ENCODE assay signal across 21 cellular contexts in the genomic region with DNA sequence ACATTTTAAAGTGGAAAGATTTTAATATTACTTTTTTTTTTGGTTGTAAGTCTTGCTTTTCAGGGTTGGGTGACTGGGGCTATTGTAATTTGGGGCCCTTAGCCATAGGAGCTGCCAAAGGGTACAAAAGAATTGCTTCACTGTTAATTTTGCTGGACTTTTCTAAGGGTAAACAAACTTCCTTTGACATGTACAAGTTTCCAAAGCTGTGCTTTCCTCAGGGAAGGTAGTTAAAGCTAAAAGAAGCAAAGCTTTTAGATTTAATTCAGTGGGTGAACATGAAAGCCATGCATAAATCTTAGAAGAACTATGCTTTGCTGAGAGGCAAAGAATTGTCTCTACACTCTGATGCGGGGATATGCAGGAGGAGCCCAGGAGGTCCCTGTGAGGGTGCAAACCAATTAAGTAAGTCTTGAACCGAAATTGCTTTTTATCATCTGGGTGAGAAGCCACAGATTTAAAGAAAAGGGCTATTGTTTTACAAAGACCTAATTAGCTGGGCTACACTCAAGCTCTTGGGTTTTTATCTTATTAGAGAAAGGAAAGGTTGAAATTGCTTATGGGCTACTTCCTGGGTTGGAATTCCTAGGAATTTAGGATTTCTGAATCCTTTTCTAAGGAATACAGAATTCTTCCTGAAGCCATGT.
DNase-seq lines count a peak whose midpoint lies in the region; ATAC-seq, FAIRE-seq and TF ChIP-seq lines count a peak whose summit lies in the region.
"Had no signal": no experiment of that assay in that cellular context is flagged by ENCODE, and none has a peak within 500 bp of the region (broad histone marks: within the 10 kb centered on the region; RNA-seq: fewer than 3 reads in every experiment).

No MANE protein-coding gene starts in this region.

- no peaks in the 10 kb centered on the region for H4K20me1 ChIP-seq in astrocyte (ENCODE audit: insufficient read depth, low read length)

- H3K9me3 Mint-ChIP-seq in astrocyte (ENCODE audit: unreplicated experiment) = no peaks in the 10 kb centered on the region
- H3K9me3 Mint-ChIP-seq: activated B cell treated with CpG ODN at 0.5 μM for 24 hours; activated CD8-positive, alpha-beta T cell treated with anti-CD3 and anti-CD28 coated beads for 36 hours; activated naive CD8-positive, alpha-beta T cell treated with anti-CD3 and anti-CD28 coated beads, Interleukin-2, amount 10 ng/mL, durations not matched to agents 7 days and 5 days had no signal

- no peaks in the 10 kb centered on the region for H3K9me3 ChIP-seq in astrocyte (ENCODE audit: insufficient read depth, low read depth, low read length)
- no peaks in the 10 kb centered on the region for H3K9me3 ChIP-seq in iPS-18a (ENCODE audit: control insufficient read depth, low read depth, low read length)
- H3K9me3 ChIP-seq in Peyer's patch = no peaks in the 10 kb centered on the region
- H3K9me3 ChIP-seq: pancreas, upper lobe of left lung had no signal

- no peak for FAIRE-seq in astrocyte (lab: Jason Lieb, UNC)
- FAIRE-seq: pancreas had no signal

- peak overlapping the region; percentile 58 for H3K27ac Mint-ChIP-seq in astrocyte (ENCODE audit: unreplicated experiment)
- H3K27ac Mint-ChIP-seq: activated B cell treated with CpG ODN at 0.5 μM for 24 hours; activated CD8-positive, alpha-beta T cell treated with anti-CD3 and anti-CD28 coated beads for 36 hours; activated naive CD8-positive, alpha-beta T cell treated with anti-CD3 and anti-CD28 coated beads, Interleukin-2, amount 10 ng/mL, durations not matched to agents 7 days and 5 days; effector memory CD8-positive, alpha-beta T cell; T-helper 17 cell had no signal

- no peak overlapping the region for H3K4me2 ChIP-seq in astrocyte (ENCODE audit: low read length)

- no peaks in the 10 kb centered on the region for H3K36me3 Mint-ChIP-seq in astrocyte (ENCODE audit: low read depth, unreplicated experiment)
- H3K36me3 Mint-ChIP-seq: activated naive CD8-positive, alpha-beta T cell treated with anti-CD3 and anti-CD28 coated beads, Interleukin-2, amount 10 ng/mL, durations not matched to agents 7 days and 5 days had no signal

- no peaks in the 10 kb centered on the region for H3K27me3 Mint-ChIP-seq in astrocyte (ENCODE audit: low read depth, unreplicated experiment)
- H3K27me3 Mint-ChIP-seq: activated B cell treated with CpG ODN at 0.5 μM for 24 hours; activated naive CD8-positive, alpha-beta T cell treated with anti-CD3 and anti-CD28 coated beads, Interleukin-2, amount 10 ng/mL, durations not matched to agents 7 days and 5 days; effector memory CD8-positive, alpha-beta T cell had no signal

- ATAC-seq in GM18868 (IDR thresholded peaks at IDR 0.05; ENCODE audit: unreplicated experiment) (peak; percentile 32), GM18502 (IDR thresholded peaks at IDR 0.05; ENCODE audit: poor library complexity, unreplicated experiment) (no peak), GM18519 (IDR thresholded peaks at IDR 0.05; ENCODE audit: low FRiP score, unreplicated experiment) (no peak)
- ATAC-seq: activated CD8-positive, alpha-beta T cell treated with anti-CD3 and anti-CD28 coated beads for 36 hours; effector memory CD8-positive, alpha-beta T cell; left cardiac atrium; pancreas; Right ventricle myocardium inferior; T-helper 17 cell had no signal

- DNase-seq in astrocyte (ENCODE audit: low read depth) (no peak), putamen (ENCODE audit: low spot score) (peak; percentile 49), NCI-H524 (lab: John Stamatoyannopoulos, UW) (no peak), Peyer's patch (no peak)
- DNase-seq: ACHN; activated B cell treated with CpG ODN at 0.5 μM for 24 hours; activated CD8-positive, alpha-beta T cell treated with anti-CD3 and anti-CD28 coated beads for 36 hours; activated naive CD8-positive, alpha-beta T cell treated with anti-CD3 and anti-CD28 coated beads, Interleukin-2, amount 10 ng/mL, durations not matched to agents 7 days and 5 days; effector memory CD8-positive, alpha-beta T cell; left cardiac atrium; NCI-H1436 treated with DMSO at 0.1 percent for 48 hours; NCI-H345; pancreas; T-helper 17 cell; upper lobe of left lung had no signal

- H3K9ac ChIP-seq in astrocyte (ENCODE audit: low read length) = no peak overlapping the region
- peak overlapping the region; percentile 6 for H3K9ac ChIP-seq in iPS-18a (ENCODE audit: low read length)

- TF ChIP-seq POLR2A in Peyer's patch (IDR thresholded peaks at IDR 0.05) = no peak

- no peaks in the 10 kb centered on the region for H3K4me1 ChIP-seq in astrocyte (ENCODE audit: insufficient read depth, low read length)
- H3K4me1 ChIP-seq in iPS-18a (ENCODE audit: control insufficient read depth, low read depth, low read length) = peaks cover 48% of the 10 kb centered on the region
- no peaks in the 10 kb centered on the region for H3K4me1 ChIP-seq in Peyer's patch
- H3K4me1 ChIP-seq: pancreas, upper lobe of left lung had no signal

- H3K4me3 ChIP-seq in astrocyte (ENCODE audit: insufficient read depth, low read depth, low read length) (no peak overlapping the region), iPS-18a (ENCODE audit: low read length) (peak overlapping the region; percentile 36), Peyer's patch (no peak overlapping the region)
- H3K4me3 ChIP-seq: cardiac muscle cell, pancreas, upper lobe of left lung had no signal

- no peak overlapping the region for H3K4me3 Mint-ChIP-seq in astrocyte (ENCODE audit: unreplicated experiment)
- H3K4me3 Mint-ChIP-seq: activated B cell treated with CpG ODN at 0.5 μM for 24 hours; activated CD8-positive, alpha-beta T cell treated with anti-CD3 and anti-CD28 coated beads for 36 hours; activated naive CD8-positive, alpha-beta T cell treated with anti-CD3 and anti-CD28 coated beads, Interleukin-2, amount 10 ng/mL, durations not matched to agents 7 days and 5 days; effector memory CD8-positive, alpha-beta T cell; T-helper 17 cell had no signal

- peaks cover 27% of the 10 kb centered on the region for H3K4me1 Mint-ChIP-seq in astrocyte (ENCODE audit: low read depth, unreplicated experiment)
- H3K4me1 Mint-ChIP-seq: activated B cell treated with CpG ODN at 0.5 μM for 24 hours; activated naive CD8-positive, alpha-beta T cell treated with anti-CD3 and anti-CD28 coated beads, Interleukin-2, amount 10 ng/mL, durations not matched to agents 7 days and 5 days had no signal

- H3K79me2 ChIP-seq in astrocyte (ENCODE audit: insufficient read depth, low read length) = no peaks in the 10 kb centered on the region

- no peaks in the 10 kb centered on the region for H3K36me3 ChIP-seq in astrocyte (ENCODE audit: insufficient read depth, low read length)
- H3K36me3 ChIP-seq in iPS-18a (ENCODE audit: control insufficient read depth, low read depth, low read length) = no peaks in the 10 kb centered on the region
- no peaks in the 10 kb centered on the region for H3K36me3 ChIP-seq in Peyer's patch
- H3K36me3 ChIP-seq: cardiac muscle cell, pancreas, upper lobe of left lung had no signal

- no peak for TF ChIP-seq CTCF in astrocyte (IDR thresholded peaks at IDR 0.05; ENCODE audit: insufficient read depth, low read depth, low read length)
- no peak for TF ChIP-seq CTCF in Peyer's patch (IDR thresholded peaks at IDR 0.05)

- H3K27me3 ChIP-seq in astrocyte (ENCODE audit: insufficient read depth, low read length) (no peaks in the 10 kb centered on the region), iPS-18a (ENCODE audit: control insufficient read depth, insufficient read depth, low read length) (no peaks in the 10 kb centered on the region), Peyer's patch (no peaks in the 10 kb centered on the region)
- H3K27me3 ChIP-seq: cardiac muscle cell, pancreas, upper lobe of left lung had no signal

- H3K27ac ChIP-seq in astrocyte (ENCODE audit: low read depth, low read length) = no peak overlapping the region
- peak overlapping the region; percentile 77 for H3K27ac ChIP-seq in iPS-18a (ENCODE audit: low read length)
- no peak overlapping the region for H3K27ac ChIP-seq in Peyer's patch
- H3K27ac ChIP-seq: cardiac muscle cell, pancreas, upper lobe of left lung had no signal

- H2AFZ ChIP-seq in astrocyte (ENCODE audit: low read depth, low read length) = no peak overlapping the region
